Comparison of ENCODE assay signal across 12 cellular contexts in genomic region chr2:197297772-197298318, GRCh38. TPM values are rescaled to one million over a fixed set of nuclear protein-coding genes. Genes with fewer than 3 reads are reported as not detected.
DNase-seq lines count a peak whose midpoint lies in the region; ATAC-seq and TF ChIP-seq lines count a peak whose summit lies in the region.
"Had no signal": no experiment of that assay in that cellular context is flagged by ENCODE, and none has a peak within 500 bp of the region (broad histone marks: within the 10 kb centered on the region; RNA-seq: fewer than 3 reads in every experiment).

No MANE protein-coding gene starts in this region.

- H3K9me3 ChIP-seq in DOHH2 (ENCODE audit: control insufficient read depth, insufficient read depth, low read length) (no peaks in the 10 kb centered on the region), Peyer's patch (no peaks in the 10 kb centered on the region), mucosa of descending colon (no peaks in the 10 kb centered on the region), trophoblast cell (ENCODE audit: insufficient read depth, low read depth, low read length) (no peaks in the 10 kb centered on the region), gastrocnemius medialis (no peaks in the 10 kb centered on the region)
- H3K9me3 ChIP-seq: right lobe of liver had no signal

- H3K14ac ChIP-seq in trophoblast cell (ENCODE audit: low read length) = no peak overlapping the region

- no peaks in the 10 kb centered on the region for H3K79me1 ChIP-seq in trophoblast cell (ENCODE audit: low read length)

- intact Hi-C loops in mucosa of descending colon (cut with DNase I, micrococcal nuclease) = no loop called here
- intact Hi-C loops in gastrocnemius medialis (cut with DNase I; ENCODE audit: low total_unique reads) = no loop called here

- no peak overlapping the region for H4K8ac ChIP-seq in trophoblast cell (ENCODE audit: low read depth, low read length)

- TF ChIP-seq CTCF in DOHH2 (IDR thresholded peaks at IDR 0.05; ENCODE audit: low read depth, low read length, poor library complexity, severe bottlenecking) (no peak), Peyer's patch (IDR thresholded peaks at IDR 0.05) (no peak), mucosa of descending colon (IDR thresholded peaks at IDR 0.05) (no peak), gastrocnemius medialis (IDR thresholded peaks at IDR 0.05 in 4 of 5, conservative IDR thresholded peaks at IDR 0.05 in 1 of 5) (no peak)

- no peak overlapping the region for H3K23ac ChIP-seq in trophoblast cell (ENCODE audit: low read length)

- H2BK120ac ChIP-seq in trophoblast cell (ENCODE audit: insufficient read depth, low read length, poor library complexity) = no peak overlapping the region

- H4K91ac ChIP-seq in trophoblast cell (ENCODE audit: low read depth, low read length) = no peak overlapping the region

- no peak overlapping the region for H3K9ac ChIP-seq in trophoblast cell (ENCODE audit: low read length)

- H3K27me3 ChIP-seq in DOHH2 (ENCODE audit: control insufficient read depth, low read length) (no peaks in the 10 kb centered on the region), Peyer's patch (no peaks in the 10 kb centered on the region), trophoblast cell (ENCODE audit: insufficient read depth, low read length) (no peaks in the 10 kb centered on the region), gastrocnemius medialis (no peaks in the 10 kb centered on the region)
- H3K27me3 ChIP-seq: brain microvascular endothelial cell, right lobe of liver had no signal

- H3K4ac ChIP-seq in trophoblast cell (ENCODE audit: low read depth, low read length) = no peak overlapping the region

- H2AK5ac ChIP-seq in trophoblast cell (ENCODE audit: low read length) = no peak overlapping the region

- no peak overlapping the region for H2BK5ac ChIP-seq in trophoblast cell (ENCODE audit: low read depth, low read length, poor library complexity)

- peaks cover 99% of the 10 kb centered on the region for H3K79me2 ChIP-seq in DOHH2 (ENCODE audit: control insufficient read depth, low read length)
- peaks cover 2% of the 10 kb centered on the region for H3K79me2 ChIP-seq in trophoblast cell (ENCODE audit: control insufficient read depth, insufficient read depth, low read length, poor library complexity)

- peak overlapping the region; percentile 87 for H3K27ac ChIP-seq in DOHH2 (ENCODE audit: low read depth, low read length)
- H3K27ac ChIP-seq in Peyer's patch = peak overlapping the region in 3 of 4 donors; percentile 7 to 72 (median 59)
- H3K27ac ChIP-seq in trophoblast cell (ENCODE audit: low read depth, low read length) = no peak overlapping the region
- no peak overlapping the region for H3K27ac ChIP-seq in gastrocnemius medialis
- H3K27ac ChIP-seq: brain microvascular endothelial cell had no signal

- no CpG with 5 or more reads among the region's 4 CpGs for WGBS in trophoblast cell (ENCODE audit: extremely low coverage, insufficient coverage, insufficient read length)

- H3K4me1 ChIP-seq in DOHH2 (ENCODE audit: control insufficient read depth, low read length) (peaks cover 100% of the 10 kb centered on the region), Peyer's patch (peaks cover 0 to 28% (median 12%) of the 10 kb centered on the region in 4 donors), mucosa of descending colon (ENCODE audit: low read depth) (no peaks in the 10 kb centered on the region), trophoblast cell (ENCODE audit: control insufficient read depth in 1 of 2, insufficient read depth in 2 of 2, low read length in 2 of 2) (peaks cover 0 to 2% of the 10 kb centered on the region in 2 experiments), gastrocnemius medialis (peaks cover 7% of the 10 kb centered on the region in 2 donors)

- H4K20me1 ChIP-seq in DOHH2 (ENCODE audit: control insufficient read depth, insufficient read depth, low read depth, low read length) = no peaks in the 10 kb centered on the region

- peaks cover 43% of the 10 kb centered on the region for H3F3A ChIP-seq in DOHH2 (ENCODE audit: control insufficient read depth, insufficient read depth)

- no peak overlapping the region for H3K18ac ChIP-seq in trophoblast cell (ENCODE audit: low read length)

- no peak overlapping the region for H4K12ac ChIP-seq in trophoblast cell (ENCODE audit: low read depth, low read length)

- DNase-seq in Peyer's patch = no peak
- DNase-seq in mucosa of descending colon = no peak
- DNase-seq in trophoblast cell = no peak
- DNase-seq in midbrain (lab: John Stamatoyannopoulos, UW) = no peak
- DNase-seq in NCI-H187 treated with DMSO at 0.1 percent for 48 hours (lab: John Stamatoyannopoulos, UW) = no peak
- no peak for DNase-seq in gastrocnemius medialis
- DNase-seq: brain microvascular endothelial cell, NCI-H2081 treated with DMSO at 0.1 percent for 48 hours, right lobe of liver had no signal

- ATAC-seq in GM21723 (IDR thresholded peaks at IDR 0.05; ENCODE audit: unreplicated experiment) (peak; percentile 21), mucosa of descending colon (peak; percentile 23), gastrocnemius medialis (no peak)
- ATAC-seq: HCT116, right lobe of liver had no signal

- in situ Hi-C loops in gastrocnemius medialis (cut with MboI; ENCODE audit: low sequenced_read_pairs in 4 of 4) = no loop called here

- H3K4me3 ChIP-seq in DOHH2 (ENCODE audit: low read length) (peak overlapping the region; percentile 75), Peyer's patch (no peak overlapping the region), mucosa of descending colon (no peak overlapping the region), trophoblast cell (ENCODE audit: low read depth, low read length) (no peak overlapping the region), gastrocnemius medialis (no peak overlapping the region)
- H3K4me3 ChIP-seq: right lobe of liver had no signal

- H3K36me3 ChIP-seq in DOHH2 (ENCODE audit: control insufficient read depth, low read length) (peaks cover 67% of the 10 kb centered on the region), Peyer's patch (no peaks in the 10 kb centered on the region), mucosa of descending colon (ENCODE audit: low read depth) (no peaks in the 10 kb centered on the region), trophoblast cell (ENCODE audit: control insufficient read depth in 1 of 2, insufficient read depth in 2 of 2, low read length in 2 of 2) (no peaks in the 10 kb centered on the region), gastrocnemius medialis (no peaks in the 10 kb centered on the region)
- H3K36me3 ChIP-seq: brain microvascular endothelial cell, right lobe of liver had no signal

- no peak overlapping the region for H2AFZ ChIP-seq in trophoblast cell (ENCODE audit: insufficient read depth, low read length, poor library complexity)

- H3K9me2 ChIP-seq in DOHH2 (replicated peaks; ENCODE audit: control insufficient read depth, low read length) = no peaks in the 10 kb centered on the region

- TF ChIP-seq POLR2A in Peyer's patch (IDR thresholded peaks at IDR 0.05) (no peak), gastrocnemius medialis (IDR thresholded peaks at IDR 0.05) (no peak)

- H2BK12ac ChIP-seq in trophoblast cell (ENCODE audit: low read length) = no peak overlapping the region

- H3K4me2 ChIP-seq in DOHH2 (ENCODE audit: low read length) (peak overlapping the region; percentile 91), trophoblast cell (ENCODE audit: low read length) (no peak overlapping the region)

RNA-seq across cellular contexts. Expression of gene ANKRD44, which starts 12.7 kb away (rescaled TPM):
- total RNA-seq in Peyer's patch (100 to 1,000 TPM in 1 of 4 donors, 10 to 100 TPM in 3; 24.8 to 215 (median 32.0) TPM), mucosa of descending colon (10 to 100 TPM in 2 of 3 donors, 1 to 10 TPM in 1; 9.7 to 25.7 (median 13.7) TPM), gastrocnemius medialis (1 to 10 TPM; 1.8 to 6.3 (median 3.0) TPM)
- 2.9 and 4.0 TPM in 2 replicates for polyA plus RNA-seq in trophoblast cell (2013)

Comparison
In these comparisons a context has a peak if more than half of its experiments do, and no peak if none do; other contexts are left out.
1. H3K27ac ChIP-seq: peak in DOHH2 (single experiment) and Peyer's patch (3 of 4); none in trophoblast cell (single experiment) and gastrocnemius medialis (0 of 4).
2. ATAC-seq: peak in GM21723 (single experiment) and mucosa of descending colon (single experiment); none in gastrocnemius medialis (0 of 2).